ENCODE assay signal across 8 cellular contexts in genomic region chr5:176365663-176366574, GRCh38. TPM values are rescaled to one million over a fixed set of nuclear protein-coding genes. Genes with fewer than 3 reads are reported as not detected.
DNase-seq lines count a peak whose midpoint lies in the region; ATAC-seq, FAIRE-seq and TF ChIP-seq lines count a peak whose summit lies in the region.

No MANE protein-coding gene starts in this region.

- no peak for TF ChIP-seq RAD21 in HepG2 (CRISPR knock-in tag; IDR thresholded peaks at IDR 0.05)

- TF ChIP-seq POLR2A in HepG2 (IDR thresholded peaks at IDR 0.05; ENCODE audit: insufficient read depth in 1 of 2, low read depth in 2 of 2, low read length in 2 of 2) = no peak

- H3K27me3 ChIP-seq in CD4-positive, alpha-beta T cell (ENCODE audit: control insufficient read depth, insufficient read depth, low read length) = no peaks in the 10 kb centered on the region
- H3K27me3 ChIP-seq in GM23338 (ENCODE audit: insufficient read depth) = peaks cover 57% of the 10 kb centered on the region
- H3K27me3 ChIP-seq in HepG2 (ENCODE audit: control insufficient read depth in 1 of 2, insufficient read depth in 2 of 2, low read length in 2 of 2) = peaks cover 3 to 6% of the 10 kb centered on the region in 2 experiments; a peak in 4 of 5 replicates

- CTCF ChIA-PET in CD4-positive, alpha-beta T cell (lab: Charles Lee) = no interaction called here
- CTCF ChIA-PET in HepG2 (lab: Yijun Ruan, JAX; ENCODE audit: low intra/inter-chr PET ratio, low total read pairs) = no interaction called here

- no peaks in the 10 kb centered on the region for H3K36me3 ChIP-seq in GM23338 (ENCODE audit: insufficient read depth)
- H3K36me3 ChIP-seq in SK-N-MC (ENCODE audit: insufficient read depth, low read length) = peaks cover 4% of the 10 kb centered on the region; the same call in 1 of the 2 replicates
- H3K36me3 ChIP-seq in HepG2 (replicated peaks in 1 of 2; ENCODE audit: control insufficient read depth in 1 of 2, insufficient read depth in 2 of 2, low read length in 2 of 2) = no peaks in the 10 kb centered on the region

- H4K20me1 ChIP-seq in GM23338 (replicated peaks; ENCODE audit: insufficient read depth) = peaks cover 6% of the 10 kb centered on the region; the same call in 1 of the 2 replicates
- H4K20me1 ChIP-seq in HepG2 (ENCODE audit: insufficient read depth, low read length) = no peaks in the 10 kb centered on the region

- H3K9me3 Mint-ChIP-seq in CD4-positive, alpha-beta T cell = no peaks in the 10 kb centered on the region
- no peaks in the 10 kb centered on the region for H3K9me3 Mint-ChIP-seq in GM23338

- no peak overlapping the region for H3K27ac ChIP-seq in CD4-positive, alpha-beta T cell (ENCODE audit: low read depth, low read length)
- H3K27ac ChIP-seq in GM23338 (ENCODE audit: low read depth) (no peak overlapping the region), SK-N-MC (no peak overlapping the region), coronary artery (peak overlapping the region; percentile 74 to 88), HepG2 (ENCODE audit: extremely low read length, insufficient read depth, low read length) (no peak overlapping the region)

- H3F3A ChIP-seq in GM23338 (replicated peaks; ENCODE audit: low read depth) = no peaks in the 10 kb centered on the region

- H3K9me2 ChIP-seq in GM23338 (ENCODE audit: insufficient read depth) = no peaks in the 10 kb centered on the region

- H3K79me2 ChIP-seq in GM23338 (replicated peaks; ENCODE audit: insufficient read depth) (peaks cover 3% of the 10 kb centered on the region), HepG2 (ENCODE audit: insufficient read depth, low read length) (peaks cover 6% of the 10 kb centered on the region)

- peak overlapping the region; percentile 83 for H3K4me3 ChIP-seq in GM23338
- H3K4me3 ChIP-seq in SK-N-MC = peak overlapping the region; percentile 90
- H3K4me3 ChIP-seq in coronary artery = peak overlapping the region; percentile 90
- H3K4me3 ChIP-seq in HepG2 (replicated peaks in 1 of 3; ENCODE audit: insufficient read depth in 1 of 3, low read depth in 2 of 3, low read length in 3 of 3) = peak overlapping the region in 1 of 3 experiments; percentile 64; a peak in 1 of 6 replicates

- no peak for TF ChIP-seq EP300 in HepG2 (IDR thresholded peaks at IDR 0.05; ENCODE audit: low read depth in 2 of 2, low read length in 2 of 2)
- no peak for TF ChIP-seq EP300 in HepG2 (CRISPR knock-in tag; IDR thresholded peaks at IDR 0.05; ENCODE audit: borderline replicate concordance)

- no peaks in the 10 kb centered on the region for H3K27me3 Mint-ChIP-seq in CD4-positive, alpha-beta T cell
- H3K27me3 Mint-ChIP-seq in GM23338 (ENCODE audit: insufficient read depth, low read depth, poor library complexity) = peaks cover 44% of the 10 kb centered on the region

- DNase-seq in CD4-positive, alpha-beta T cell = peak in 1 of 10 experiments; percentile 6
- DNase-seq in GM23338 (ENCODE audit: low spot score) (peak; percentile 83), SK-N-MC (ENCODE audit: low read depth, low spot score) (no peak), coronary artery (ENCODE audit: low spot score) (no peak), HepG2 (ENCODE audit: low spot score) (no peak), Kasumi-1 (lab: John Stamatoyannopoulos, UW) (no peak)
- peak; percentile 19 to 31 for DNase-seq in stimulated activated CD4-positive, alpha-beta T cell treated with anti-CD3 and anti-CD28 coated beads, Interleukin-4, amount 100 ng/mL, for 4 hours
- DNase-seq in NK-92 treated with Interleukin-12 subunit alpha and Interleukin-12 subunit beta, amount 100 ng/mL, for 24 hours (lab: John Stamatoyannopoulos, UW) = no peak

- in situ Hi-C loops in HepG2 (cut with HindIII; ENCODE audit: extremely low pct_ligation_motif_present, low pct_unique_long_range_greater_than_20kb) = no loop called here

- H3K4me3 Mint-ChIP-seq in CD4-positive, alpha-beta T cell = peak overlapping the region; percentile 90
- peak overlapping the region; percentile 72 for H3K4me3 Mint-ChIP-seq in GM23338

- ATAC-seq in CD4-positive, alpha-beta T cell (ENCODE audit: poor library complexity) = no peak
- ATAC-seq in GM23338 (peak; percentile 51), HepG2 (no peak)

- H3K9me3 ChIP-seq in CD4-positive, alpha-beta T cell (ENCODE audit: control insufficient read depth, low read length) = no peaks in the 10 kb centered on the region
- H3K9me3 ChIP-seq in SK-N-MC (ENCODE audit: low read depth, low read length) = no peaks in the 10 kb centered on the region
- H3K9me3 ChIP-seq in HepG2 (ENCODE audit: low read length) = no peaks in the 10 kb centered on the region

- H3K4me1 Mint-ChIP-seq in CD4-positive, alpha-beta T cell (ENCODE audit: low read depth) = peaks cover 25% of the 10 kb centered on the region
- peaks cover 3% of the 10 kb centered on the region; the same call in 2 of the 3 replicates for H3K4me1 Mint-ChIP-seq in GM23338

- TF ChIP-seq CTCF in CD4-positive, alpha-beta T cell (IDR thresholded peaks at IDR 0.05) = no peak
- TF ChIP-seq CTCF in GM23338 (conservative IDR thresholded peaks at IDR 0.05; ENCODE audit: low read depth in 2 of 2) (no peak), coronary artery (IDR thresholded peaks at IDR 0.05) (no peak), HepG2 (CRISPR knock-in tag; IDR thresholded peaks at IDR 0.05) (no peak)

- peak overlapping the region; percentile 71 for H3K27ac Mint-ChIP-seq in CD4-positive, alpha-beta T cell
- H3K27ac Mint-ChIP-seq in GM23338 = no peak overlapping the region

- H3K4me1 ChIP-seq in GM23338 (ENCODE audit: insufficient read depth) (peaks cover 3% of the 10 kb centered on the region; the same call in 1 of the 2 replicates), HepG2 (ENCODE audit: insufficient read depth, low read length) (peaks cover 57% of the 10 kb centered on the region)

- H3K36me3 Mint-ChIP-seq in CD4-positive, alpha-beta T cell (ENCODE audit: low read depth) = peaks cover 42% of the 10 kb centered on the region
- H3K36me3 Mint-ChIP-seq in GM23338 (ENCODE audit: low read depth) = peaks cover 15% of the 10 kb centered on the region

- POLR2A ChIA-PET in CD4-positive, alpha-beta T cell (lab: Charles Lee) = interaction anchor here (1.0 kb wide), 1 partner anchor 23 kb away, joined by 5 read pairs; the partner anchor contains the start of genes HIGD2A and NOP16
- POLR2A ChIA-PET in HepG2 (lab: Yijun Ruan, JAX) = no interaction called here

- no TSS peak for BruUV-seq in HepG2 (replicated peaks; lab: Mats Ljungman, UMichigan)

- H3K4me2 ChIP-seq in GM23338 (peak overlapping the region; percentile 88), HepG2 (ENCODE audit: low read depth, low read length) (peak overlapping the region; percentile 93; the same call in 1 of the 2 replicates)

- H2AFZ ChIP-seq in GM23338 (peak overlapping the region; percentile 96), HepG2 (ENCODE audit: low read length) (no peak overlapping the region)

- H3K9ac ChIP-seq in SK-N-MC (ENCODE audit: insufficient read length) (peak overlapping the region; percentile 78), HepG2 (ENCODE audit: insufficient read depth, low read depth, low read length) (no peak overlapping the region)

- intact Hi-C loops in CD4-positive, alpha-beta T cell (cut with DNase I, micrococcal nuclease) = no loop called here
- intact Hi-C loops in HepG2 (cut with micrococcal nuclease; ENCODE audit: unreplicated experiment) = no loop called here

- 93% methylated on average over 65 of the region's 95 CpGs for WGBS in HepG2 (ENCODE audit: low lambda C conversion rate)

- no peak for FAIRE-seq in HepG2 (lab: Jason Lieb, UNC)

RNA-seq across cellular contexts. Expression of gene ARL10, which starts 0.6 kb away (rescaled TPM):
- 1 to 10 TPM; 3.2 to 4.4 TPM for total RNA-seq in CD4-positive, alpha-beta T cell
- 6.7 and 7.9 TPM in 2 replicates for total RNA-seq in GM23338 (2014; rRNA removed; shearing (Covaris generic))
- polyA plus RNA-seq in GM23338 (2016; fragmentation: Nextera tagmentation; extraction: Ambion mirVana) (2.0 and 2.5 TPM in 2 replicates), HepG2 (2011; rRNA removed) (0.22 and 0.50 TPM in 2 replicates)
- total RNA-seq in HepG2 (2016; rRNA removed; fragmentation: Illumina TruSeq; extraction: Trizol) = 0.01 and 0.18 TPM in 2 replicates
- 1.1 TPM in 1 of 2 replicates, not detected in the other for total RNA-seq in HepG2 (2016; cell fraction: cytosol; rRNA removed; fragmentation: Illumina TruSeq; extraction: Trizol; ENCODE audit: low read depth)
- total RNA-seq in HepG2 (2016; cell fraction: insoluble cytoplasmic fraction; rRNA removed; fragmentation: Illumina TruSeq; extraction: Trizol) = 0.45 TPM in 1 of 2 replicates, not detected in the other
- total RNA-seq in HepG2 (2016; cell fraction: membrane; rRNA removed; fragmentation: Illumina TruSeq; extraction: Trizol) = 0.93 and 0.96 TPM in 2 replicates
- 0.53 TPM in 1 of 2 replicates, not detected in the other for total RNA-seq in HepG2 (2016; cell fraction: nucleus; rRNA removed; fragmentation: Illumina TruSeq; extraction: Trizol)
- under 0.01 and 0.01 TPM in 2 replicates for polyA plus RNA-seq in HepG2 (2011; cell fraction: cytosol; rRNA removed)
- 0.02 and 0.03 TPM in 2 replicates for polyA plus RNA-seq in HepG2 (2011; cell fraction: nucleus; rRNA removed)
- polyA plus RNA-seq in HepG2 (2012) = 0.05 and 0.07 TPM in 2 replicates
- 0.51 and 1.6 TPM in 2 replicates for polyA plus RNA-seq in HepG2 (2016; cell fraction: cytosol; fragmentation: Illumina TruSeq; extraction: Trizol; ENCODE audit: low read depth)
- polyA plus RNA-seq in HepG2 (2016; cell fraction: insoluble cytoplasmic fraction; fragmentation: Illumina TruSeq; extraction: Trizol; ENCODE audit: low read depth) = not detected in 2 replicates
- 1.5 TPM in 1 of 2 replicates, not detected in the other for polyA plus RNA-seq in HepG2 (2016; cell fraction: membrane; fragmentation: Illumina TruSeq; extraction: Trizol; ENCODE audit: low read depth)
- 0.05 TPM in 1 of 2 replicates, not detected in the other for polyA plus RNA-seq in HepG2 (2016; cell fraction: nucleus; fragmentation: Illumina TruSeq; extraction: Trizol; ENCODE audit: insufficient read depth, low read depth)
- polyA minus RNA-seq in HepG2 (2011; rRNA and poly(A)+ RNA removed; ENCODE audit: low replicate concordance) = 0.02 and 0.22 TPM in 2 replicates
- polyA minus RNA-seq in HepG2 (2011; cell fraction: cytosol; rRNA and poly(A)+ RNA removed) = 0.79 TPM in 1 of 2 replicates, not detected in the other
- under 0.01 TPM in 2 replicates for polyA minus RNA-seq in HepG2 (2011; cell fraction: nucleus; rRNA and poly(A)+ RNA removed)

RNA-seq across cellular contexts. Expression of gene KIAA1191, which starts 4.4 kb away (rescaled TPM):
- 10 to 100 TPM; 64.8 TPM for total RNA-seq in CD4-positive, alpha-beta T cell
- 87.2 and 87.4 TPM in 2 replicates for total RNA-seq in GM23338 (2014; rRNA removed; shearing (Covaris generic))
- polyA plus RNA-seq in GM23338 (2016; fragmentation: Nextera tagmentation; extraction: Ambion mirVana) = 52.3 and 53.7 TPM in 2 replicates
- 63.6 and 81.6 TPM in 2 replicates for total RNA-seq in HepG2 (2016; rRNA removed; fragmentation: Illumina TruSeq; extraction: Trizol)
- 31.6 and 37.8 TPM in 2 replicates for total RNA-seq in HepG2 (2016; cell fraction: cytosol; rRNA removed; fragmentation: Illumina TruSeq; extraction: Trizol; ENCODE audit: low read depth)
- 65.9 and 72.9 TPM in 2 replicates for total RNA-seq in HepG2 (2016; cell fraction: insoluble cytoplasmic fraction; rRNA removed; fragmentation: Illumina TruSeq; extraction: Trizol)
- total RNA-seq in HepG2 (2016; cell fraction: membrane; rRNA removed; fragmentation: Illumina TruSeq; extraction: Trizol) = 115 and 123 TPM in 2 replicates
- 36.2 and 40.9 TPM in 2 replicates for total RNA-seq in HepG2 (2016; cell fraction: nucleus; rRNA removed; fragmentation: Illumina TruSeq; extraction: Trizol)
- 103 and 115 TPM in 2 replicates for polyA plus RNA-seq in HepG2 (2011; rRNA removed)
- polyA plus RNA-seq in HepG2 (2011; cell fraction: cytosol; rRNA removed) = 101 and 112 TPM in 2 replicates
- 49.0 and 59.8 TPM in 2 replicates for polyA plus RNA-seq in HepG2 (2011; cell fraction: nucleus; rRNA removed)
- 74.1 and 79.3 TPM in 2 replicates for polyA plus RNA-seq in HepG2 (2012)
- polyA plus RNA-seq in HepG2 (2016; cell fraction: cytosol; fragmentation: Illumina TruSeq; extraction: Trizol; ENCODE audit: low read depth) = 37.9 and 44.6 TPM in 2 replicates
- polyA plus RNA-seq in HepG2 (2016; cell fraction: insoluble cytoplasmic fraction; fragmentation: Illumina TruSeq; extraction: Trizol; ENCODE audit: low read depth) = 95.8 and 106 TPM in 2 replicates
- 126 and 130 TPM in 2 replicates for polyA plus RNA-seq in HepG2 (2016; cell fraction: membrane; fragmentation: Illumina TruSeq; extraction: Trizol; ENCODE audit: low read depth)
- 74.2 and 82.1 TPM in 2 replicates for polyA plus RNA-seq in HepG2 (2016; cell fraction: nucleus; fragmentation: Illumina TruSeq; extraction: Trizol; ENCODE audit: insufficient read depth, low read depth)
- polyA minus RNA-seq in HepG2 (2011; rRNA and poly(A)+ RNA removed; ENCODE audit: low replicate concordance) = 90.9 and 162 TPM in 2 replicates
- 54.6 and 59.7 TPM in 2 replicates for polyA minus RNA-seq in HepG2 (2011; cell fraction: cytosol; rRNA and poly(A)+ RNA removed)
- polyA minus RNA-seq in HepG2 (2011; cell fraction: nucleus; rRNA and poly(A)+ RNA removed) = 37.3 and 54.8 TPM in 2 replicates

RNA-seq across cellular contexts. Expression of gene NOP16, which starts 22.5 kb away (rescaled TPM):
- 10 to 100 TPM; 12.0 to 14.5 TPM for total RNA-seq in CD4-positive, alpha-beta T cell
- 43.4 and 44.3 TPM in 2 replicates for total RNA-seq in GM23338 (2014; rRNA removed; shearing (Covaris generic))
- 181 and 193 TPM in 2 replicates for polyA plus RNA-seq in GM23338 (2016; fragmentation: Nextera tagmentation; extraction: Ambion mirVana)
- 48.4 and 58.4 TPM in 2 replicates for total RNA-seq in HepG2 (2016; rRNA removed; fragmentation: Illumina TruSeq; extraction: Trizol)
- total RNA-seq in HepG2 (2016; cell fraction: cytosol; rRNA removed; fragmentation: Illumina TruSeq; extraction: Trizol; ENCODE audit: low read depth) = 19.8 and 25.4 TPM in 2 replicates
- total RNA-seq in HepG2 (2016; cell fraction: insoluble cytoplasmic fraction; rRNA removed; fragmentation: Illumina TruSeq; extraction: Trizol) = 51.5 and 62.4 TPM in 2 replicates
- 31.1 and 36.0 TPM in 2 replicates for total RNA-seq in HepG2 (2016; cell fraction: membrane; rRNA removed; fragmentation: Illumina TruSeq; extraction: Trizol)
- total RNA-seq in HepG2 (2016; cell fraction: nucleus; rRNA removed; fragmentation: Illumina TruSeq; extraction: Trizol) = 38.3 and 50.4 TPM in 2 replicates
- polyA plus RNA-seq in HepG2 (2011; rRNA removed) = 43.3 and 45.9 TPM in 2 replicates
- polyA plus RNA-seq in HepG2 (2011; cell fraction: cytosol; rRNA removed) = 43.5 and 48.0 TPM in 2 replicates
- polyA plus RNA-seq in HepG2 (2011; cell fraction: nucleus; rRNA removed) = 49.8 and 55.0 TPM in 2 replicates
- 36.0 and 45.5 TPM in 2 replicates for polyA plus RNA-seq in HepG2 (2012)
- polyA plus RNA-seq in HepG2 (2016; cell fraction: cytosol; fragmentation: Illumina TruSeq; extraction: Trizol; ENCODE audit: low read depth) = 20.0 and 21.6 TPM in 2 replicates
- 99.0 and 104 TPM in 2 replicates for polyA plus RNA-seq in HepG2 (2016; cell fraction: insoluble cytoplasmic fraction; fragmentation: Illumina TruSeq; extraction: Trizol; ENCODE audit: low read depth)
- polyA plus RNA-seq in HepG2 (2016; cell fraction: membrane; fragmentation: Illumina TruSeq; extraction: Trizol; ENCODE audit: low read depth) = 29.9 and 32.3 TPM in 2 replicates
- polyA plus RNA-seq in HepG2 (2016; cell fraction: nucleus; fragmentation: Illumina TruSeq; extraction: Trizol; ENCODE audit: insufficient read depth, low read depth) = 76.6 and 84.9 TPM in 2 replicates
- polyA minus RNA-seq in HepG2 (2011; rRNA and poly(A)+ RNA removed; ENCODE audit: low replicate concordance) = 16.4 and 48.3 TPM in 2 replicates
- polyA minus RNA-seq in HepG2 (2011; cell fraction: cytosol; rRNA and poly(A)+ RNA removed) = 10.2 and 15.5 TPM in 2 replicates
- 37.8 and 42.2 TPM in 2 replicates for polyA minus RNA-seq in HepG2 (2011; cell fraction: nucleus; rRNA and poly(A)+ RNA removed)

RNA-seq across cellular contexts. Expression of gene HIGD2A, which starts 22.6 kb away (rescaled TPM):
- total RNA-seq in CD4-positive, alpha-beta T cell = 100 to 1,000 TPM in 1 of 2 experiments, 10 to 100 TPM in 1; 98.2 to 104 TPM
- 50.1 and 67.7 TPM in 2 replicates for total RNA-seq in GM23338 (2014; rRNA removed; shearing (Covaris generic))
- polyA plus RNA-seq in GM23338 (2016; fragmentation: Nextera tagmentation; extraction: Ambion mirVana) = 194 and 206 TPM in 2 replicates
- total RNA-seq in HepG2 (2016; rRNA removed; fragmentation: Illumina TruSeq; extraction: Trizol) = 89.2 and 95.7 TPM in 2 replicates
- 64.5 and 65.6 TPM in 2 replicates for total RNA-seq in HepG2 (2016; cell fraction: cytosol; rRNA removed; fragmentation: Illumina TruSeq; extraction: Trizol; ENCODE audit: low read depth)
- total RNA-seq in HepG2 (2016; cell fraction: insoluble cytoplasmic fraction; rRNA removed; fragmentation: Illumina TruSeq; extraction: Trizol) = 87.9 and 107 TPM in 2 replicates
- 112 and 135 TPM in 2 replicates for total RNA-seq in HepG2 (2016; cell fraction: membrane; rRNA removed; fragmentation: Illumina TruSeq; extraction: Trizol)
- total RNA-seq in HepG2 (2016; cell fraction: nucleus; rRNA removed; fragmentation: Illumina TruSeq; extraction: Trizol) = 38.9 and 40.5 TPM in 2 replicates
- 146 TPM in 2 replicates for polyA plus RNA-seq in HepG2 (2011; rRNA removed)
- 171 and 302 TPM in 2 replicates for polyA plus RNA-seq in HepG2 (2011; cell fraction: cytosol; rRNA removed)
- 77.0 and 77.1 TPM in 2 replicates for polyA plus RNA-seq in HepG2 (2011; cell fraction: nucleus; rRNA removed)
- 133 and 141 TPM in 2 replicates for polyA plus RNA-seq in HepG2 (2012)
- 151 and 159 TPM in 2 replicates for polyA plus RNA-seq in HepG2 (2016; cell fraction: cytosol; fragmentation: Illumina TruSeq; extraction: Trizol; ENCODE audit: low read depth)
- 220 and 222 TPM in 2 replicates for polyA plus RNA-seq in HepG2 (2016; cell fraction: insoluble cytoplasmic fraction; fragmentation: Illumina TruSeq; extraction: Trizol; ENCODE audit: low read depth)
- 239 and 256 TPM in 2 replicates for polyA plus RNA-seq in HepG2 (2016; cell fraction: membrane; fragmentation: Illumina TruSeq; extraction: Trizol; ENCODE audit: low read depth)
- polyA plus RNA-seq in HepG2 (2016; cell fraction: nucleus; fragmentation: Illumina TruSeq; extraction: Trizol; ENCODE audit: insufficient read depth, low read depth) = 118 and 123 TPM in 2 replicates
- polyA minus RNA-seq in HepG2 (2011; rRNA and poly(A)+ RNA removed; ENCODE audit: low replicate concordance) = 148 and 164 TPM in 2 replicates
- 70.4 and 91.9 TPM in 2 replicates for polyA minus RNA-seq in HepG2 (2011; cell fraction: cytosol; rRNA and poly(A)+ RNA removed)
- 33.3 and 40.7 TPM in 2 replicates for polyA minus RNA-seq in HepG2 (2011; cell fraction: nucleus; rRNA and poly(A)+ RNA removed)

RNA-seq across cellular contexts. Expression of gene CLTB, which starts 50.4 kb away (rescaled TPM):
- 10 to 100 TPM; 69.5 to 73.2 TPM for total RNA-seq in CD4-positive, alpha-beta T cell
- 34.0 and 41.4 TPM in 2 replicates for total RNA-seq in GM23338 (2014; rRNA removed; shearing (Covaris generic))
- polyA plus RNA-seq in GM23338 (2016; fragmentation: Nextera tagmentation; extraction: Ambion mirVana) = 26.8 and 30.1 TPM in 2 replicates
- 30.7 and 33.8 TPM in 2 replicates for total RNA-seq in HepG2 (2016; rRNA removed; fragmentation: Illumina TruSeq; extraction: Trizol)
- 29.6 and 37.0 TPM in 2 replicates for total RNA-seq in HepG2 (2016; cell fraction: cytosol; rRNA removed; fragmentation: Illumina TruSeq; extraction: Trizol; ENCODE audit: low read depth)
- total RNA-seq in HepG2 (2016; cell fraction: insoluble cytoplasmic fraction; rRNA removed; fragmentation: Illumina TruSeq; extraction: Trizol) = 31.5 and 34.4 TPM in 2 replicates
- total RNA-seq in HepG2 (2016; cell fraction: membrane; rRNA removed; fragmentation: Illumina TruSeq; extraction: Trizol) = 33.2 and 41.2 TPM in 2 replicates
- total RNA-seq in HepG2 (2016; cell fraction: nucleus; rRNA removed; fragmentation: Illumina TruSeq; extraction: Trizol) = 15.1 and 15.7 TPM in 2 replicates
- polyA plus RNA-seq in HepG2 (2011; rRNA removed) = 23.3 and 24.8 TPM in 2 replicates
- polyA plus RNA-seq in HepG2 (2011; cell fraction: cytosol; rRNA removed) = 27.1 and 35.6 TPM in 2 replicates
- polyA plus RNA-seq in HepG2 (2011; cell fraction: nucleus; rRNA removed) = 29.2 and 30.5 TPM in 2 replicates
- 14.8 and 24.0 TPM in 2 replicates for polyA plus RNA-seq in HepG2 (2012)
- 31.8 and 36.4 TPM in 2 replicates for polyA plus RNA-seq in HepG2 (2016; cell fraction: cytosol; fragmentation: Illumina TruSeq; extraction: Trizol; ENCODE audit: low read depth)
- polyA plus RNA-seq in HepG2 (2016; cell fraction: insoluble cytoplasmic fraction; fragmentation: Illumina TruSeq; extraction: Trizol; ENCODE audit: low read depth) = 30.6 and 31.4 TPM in 2 replicates
- 32.7 and 36.2 TPM in 2 replicates for polyA plus RNA-seq in HepG2 (2016; cell fraction: membrane; fragmentation: Illumina TruSeq; extraction: Trizol; ENCODE audit: low read depth)
- polyA plus RNA-seq in HepG2 (2016; cell fraction: nucleus; fragmentation: Illumina TruSeq; extraction: Trizol; ENCODE audit: insufficient read depth, low read depth) = 28.4 and 29.1 TPM in 2 replicates
- polyA minus RNA-seq in HepG2 (2011; rRNA and poly(A)+ RNA removed; ENCODE audit: low replicate concordance) = 13.8 and 44.3 TPM in 2 replicates
- polyA minus RNA-seq in HepG2 (2011; cell fraction: cytosol; rRNA and poly(A)+ RNA removed) = 9.0 and 12.0 TPM in 2 replicates
- polyA minus RNA-seq in HepG2 (2011; cell fraction: nucleus; rRNA and poly(A)+ RNA removed) = 7.7 and 8.2 TPM in 2 replicates

Comparison
In these comparisons a context has a peak if more than half of its experiments do, and no peak if none do; other contexts are left out.
1. DNase-seq: peak in GM23338 (single experiment) and stimulated activated CD4-positive, alpha-beta T cell treated with anti-CD3 and anti-CD28 coated beads, Interleukin-4, amount 100 ng/mL, for 4 hours (2 of 2); none in SK-N-MC (single experiment), coronary artery (single experiment), HepG2 (single experiment), Kasumi-1 (0 of 2) and NK-92 treated with Interleukin-12 subunit alpha and Interleukin-12 subunit beta, amount 100 ng/mL, for 24 hours (single experiment).
2. H3K27ac ChIP-seq: peak in coronary artery (2 of 2); none in CD4-positive, alpha-beta T cell (single experiment), GM23338 (single experiment), SK-N-MC (single experiment) and HepG2 (single experiment).